In the genomic region with DNA sequence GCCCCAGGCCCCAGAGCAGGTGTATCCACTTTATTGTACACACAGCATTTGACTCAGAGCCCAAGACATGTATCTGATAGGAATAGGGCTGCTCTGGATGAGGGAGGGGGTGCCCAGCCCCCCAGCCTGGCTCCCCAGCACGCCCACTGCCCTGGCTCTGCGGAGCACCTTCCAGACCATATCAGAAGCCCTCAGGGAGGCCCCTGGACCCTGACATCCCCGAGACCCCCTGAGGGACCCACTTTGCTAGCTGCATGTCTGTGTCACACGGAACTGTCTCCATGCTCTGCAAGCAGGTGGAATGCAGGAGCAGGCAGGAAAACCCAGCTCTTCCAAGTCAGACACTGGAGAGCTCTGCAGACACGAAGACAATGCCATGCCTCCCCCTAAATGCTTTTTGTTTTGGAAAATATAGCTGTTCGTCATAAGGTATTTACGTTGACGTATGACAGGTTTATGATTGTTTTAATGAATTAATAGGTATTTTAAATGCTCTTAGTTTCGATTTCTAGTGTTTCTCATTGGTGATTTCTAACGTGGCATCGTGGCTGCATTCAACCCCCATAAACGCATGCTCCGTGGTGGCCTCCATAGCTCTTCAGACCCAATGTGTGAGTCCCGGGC, we compare ENCODE assay signal across 8 cellular contexts.
DNase-seq lines count a peak whose midpoint lies in the region; ATAC-seq and TF ChIP-seq lines count a peak whose summit lies in the region.

No MANE protein-coding gene starts in this region.

- H3K27ac Mint-ChIP-seq in WTC11 (peak overlapping the region; percentile 14; the same call in 1 of the 2 replicates), immature natural killer cell (peak overlapping the region; percentile 95 to 99 (median 99))

- H3K27me3 Mint-ChIP-seq in WTC11 (ENCODE audit: low read depth) (no peaks in the 10 kb centered on the region), immature natural killer cell (ENCODE audit: low read depth in 3 of 3) (peaks cover 8 to 15% (median 8%) of the 10 kb centered on the region in 3 donors)

- POLR2A ChIA-PET in WTC11 (lab: Charles Lee) = no interaction called here

- peak; percentile 23 for DNase-seq in DMS79 treated with DMSO at 0.1 percent for 48 hours (lab: John Stamatoyannopoulos, UW)
- no peak for DNase-seq in DMS79 (lab: John Stamatoyannopoulos, UW)
- DNase-seq in WTC11 (ENCODE audit: low spot score) = no peak
- DNase-seq in immature natural killer cell = peak in 1 of 3 donors; percentile 7
- DNase-seq in NCI-H526 treated with DMSO at 0.1 percent for 48 hours (lab: John Stamatoyannopoulos, UW) = no peak
- no peak for DNase-seq in mucosa of gallbladder (ENCODE audit: low spot score)

- peaks cover 0 to 10% (median 0%) of the 10 kb centered on the region in 3 donors for H3K27me3 ChIP-seq in skeletal muscle tissue (ENCODE audit: control insufficient read depth in 3 of 3, insufficient read depth in 3 of 3, low read length in 3 of 3)

- no peaks in the 10 kb centered on the region for H3K36me3 ChIP-seq in skeletal muscle tissue (ENCODE audit: control insufficient read depth in 3 of 3, insufficient read depth in 3 of 3, low read length in 3 of 3)

- no peak for TF ChIP-seq CTCF in WTC11 (IDR thresholded peaks at IDR 0.05)

- H3K9ac ChIP-seq in skeletal muscle tissue (ENCODE audit: low read depth in 1 of 3, low read length in 3 of 3) = no peak overlapping the region

- ATAC-seq in WTC11 (no peak), HG03025 (IDR thresholded peaks at IDR 0.05; ENCODE audit: low FRiP score, unreplicated experiment) (no peak)

- H3K27ac ChIP-seq in skeletal muscle tissue (ENCODE audit: low read depth, low read length) = peak overlapping the region; percentile 93

- H3K9me3 Mint-ChIP-seq in WTC11 (peaks cover 34% of the 10 kb centered on the region), immature natural killer cell (no peaks in the 10 kb centered on the region)

- no peak overlapping the region for H3K4me3 Mint-ChIP-seq in WTC11
- H3K4me3 Mint-ChIP-seq in immature natural killer cell = peak overlapping the region; percentile 82 to 96 (median 88)

- H3K36me3 Mint-ChIP-seq in WTC11 = peaks cover 11% of the 10 kb centered on the region
- H3K36me3 Mint-ChIP-seq in immature natural killer cell = no peaks in the 10 kb centered on the region

- H3K9me3 ChIP-seq in skeletal muscle tissue (ENCODE audit: control insufficient read depth in 3 of 3, low read length in 3 of 3) = peaks cover 0 to 2% (median 0%) of the 10 kb centered on the region in 3 donors

- H3K4me1 ChIP-seq in skeletal muscle tissue (ENCODE audit: control insufficient read depth in 3 of 3, insufficient read depth in 3 of 3, low read length in 3 of 3) = peaks cover 5 to 10% (median 7%) of the 10 kb centered on the region in 3 donors

- H3K4me1 Mint-ChIP-seq in WTC11 (peaks cover 21% of the 10 kb centered on the region), immature natural killer cell (peaks cover 22 to 25% of the 10 kb centered on the region in 2 donors)

- peak overlapping the region in 2 of 3 donors; percentile 76 to 85 for H3K4me3 ChIP-seq in skeletal muscle tissue (ENCODE audit: low read length in 3 of 3)

- CTCF ChIA-PET in WTC11 (lab: Charles Lee) = interaction anchor here (1.3 kb wide), 1 partner anchor 10 kb away, joined by 4 read pairs; no protein-coding TSS in a partner anchor

TF ChIP-seq in WTC11, 78 proteins besides CTCF, POLR2A, EP300 and RAD21:
- TF ChIP-seq ERG (CRISPR knock-in tag; IDR thresholded peaks at IDR 0.05) (no peak), CBFB (CRISPR knock-in tag; IDR thresholded peaks at IDR 0.05; ENCODE audit: low read depth) (no peak), ZNF671 (CRISPR knock-in tag; IDR thresholded peaks at IDR 0.05) (no peak), FOXK1 (CRISPR knock-in tag; IDR thresholded peaks at IDR 0.05) (no peak), NR3C1 (CRISPR knock-in tag; conservative IDR thresholded peaks at IDR 0.05; ENCODE audit: low read depth) (no peak), ESRRA (CRISPR knock-in tag; IDR thresholded peaks at IDR 0.05; ENCODE audit: borderline replicate concordance) (no peak)
- TF ChIP-seq, protein P1, sequence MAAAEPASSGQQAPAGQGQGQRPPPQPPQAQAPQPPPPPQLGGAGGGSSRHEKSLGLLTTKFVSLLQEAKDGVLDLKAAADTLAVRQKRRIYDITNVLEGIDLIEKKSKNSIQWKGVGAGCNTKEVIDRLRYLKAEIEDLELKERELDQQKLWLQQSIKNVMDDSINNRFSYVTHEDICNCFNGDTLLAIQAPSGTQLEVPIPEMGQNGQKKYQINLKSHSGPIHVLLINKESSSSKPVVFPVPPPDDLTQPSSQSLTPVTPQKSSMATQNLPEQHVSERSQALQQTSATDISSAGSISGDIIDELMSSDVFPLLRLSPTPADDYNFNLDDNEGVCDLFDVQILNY (CRISPR knock-in tag; IDR thresholded peaks at IDR 0.05) = no peak
- TF ChIP-seq, protein P2, sequence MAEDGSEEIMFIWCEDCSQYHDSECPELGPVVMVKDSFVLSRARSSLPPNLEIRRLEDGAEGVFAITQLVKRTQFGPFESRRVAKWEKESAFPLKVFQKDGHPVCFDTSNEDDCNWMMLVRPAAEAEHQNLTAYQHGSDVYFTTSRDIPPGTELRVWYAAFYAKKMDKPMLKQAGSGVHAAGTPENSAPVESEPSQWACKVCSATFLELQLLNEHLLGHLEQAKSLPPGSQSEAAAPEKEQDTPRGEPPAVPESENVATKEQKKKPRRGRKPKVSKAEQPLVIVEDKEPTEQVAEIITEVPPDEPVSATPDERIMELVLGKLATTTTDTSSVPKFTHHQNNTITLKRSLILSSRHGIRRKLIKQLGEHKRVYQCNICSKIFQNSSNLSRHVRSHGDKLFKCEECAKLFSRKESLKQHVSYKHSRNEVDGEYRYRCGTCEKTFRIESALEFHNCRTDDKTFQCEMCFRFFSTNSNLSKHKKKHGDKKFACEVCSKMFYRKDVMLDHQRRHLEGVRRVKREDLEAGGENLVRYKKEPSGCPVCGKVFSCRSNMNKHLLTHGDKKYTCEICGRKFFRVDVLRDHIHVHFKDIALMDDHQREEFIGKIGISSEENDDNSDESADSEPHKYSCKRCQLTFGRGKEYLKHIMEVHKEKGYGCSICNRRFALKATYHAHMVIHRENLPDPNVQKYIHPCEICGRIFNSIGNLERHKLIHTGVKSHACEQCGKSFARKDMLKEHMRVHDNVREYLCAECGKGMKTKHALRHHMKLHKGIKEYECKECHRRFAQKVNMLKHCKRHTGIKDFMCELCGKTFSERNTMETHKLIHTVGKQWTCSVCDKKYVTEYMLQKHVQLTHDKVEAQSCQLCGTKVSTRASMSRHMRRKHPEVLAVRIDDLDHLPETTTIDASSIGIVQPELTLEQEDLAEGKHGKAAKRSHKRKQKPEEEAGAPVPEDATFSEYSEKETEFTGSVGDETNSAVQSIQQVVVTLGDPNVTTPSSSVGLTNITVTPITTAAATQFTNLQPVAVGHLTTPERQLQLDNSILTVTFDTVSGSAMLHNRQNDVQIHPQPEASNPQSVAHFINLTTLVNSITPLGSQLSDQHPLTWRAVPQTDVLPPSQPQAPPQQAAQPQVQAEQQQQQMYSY (CRISPR knock-in tag; IDR thresholded peaks at IDR 0.05) = no peak
- TF ChIP-seq, protein P3, sequence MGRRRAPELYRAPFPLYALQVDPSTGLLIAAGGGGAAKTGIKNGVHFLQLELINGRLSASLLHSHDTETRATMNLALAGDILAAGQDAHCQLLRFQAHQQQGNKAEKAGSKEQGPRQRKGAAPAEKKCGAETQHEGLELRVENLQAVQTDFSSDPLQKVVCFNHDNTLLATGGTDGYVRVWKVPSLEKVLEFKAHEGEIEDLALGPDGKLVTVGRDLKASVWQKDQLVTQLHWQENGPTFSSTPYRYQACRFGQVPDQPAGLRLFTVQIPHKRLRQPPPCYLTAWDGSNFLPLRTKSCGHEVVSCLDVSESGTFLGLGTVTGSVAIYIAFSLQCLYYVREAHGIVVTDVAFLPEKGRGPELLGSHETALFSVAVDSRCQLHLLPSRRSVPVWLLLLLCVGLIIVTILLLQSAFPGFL (CRISPR knock-in tag; IDR thresholded peaks at IDR 0.05; ENCODE audit: borderline replicate concordance) = no peak
- TF ChIP-seq, protein P4, sequence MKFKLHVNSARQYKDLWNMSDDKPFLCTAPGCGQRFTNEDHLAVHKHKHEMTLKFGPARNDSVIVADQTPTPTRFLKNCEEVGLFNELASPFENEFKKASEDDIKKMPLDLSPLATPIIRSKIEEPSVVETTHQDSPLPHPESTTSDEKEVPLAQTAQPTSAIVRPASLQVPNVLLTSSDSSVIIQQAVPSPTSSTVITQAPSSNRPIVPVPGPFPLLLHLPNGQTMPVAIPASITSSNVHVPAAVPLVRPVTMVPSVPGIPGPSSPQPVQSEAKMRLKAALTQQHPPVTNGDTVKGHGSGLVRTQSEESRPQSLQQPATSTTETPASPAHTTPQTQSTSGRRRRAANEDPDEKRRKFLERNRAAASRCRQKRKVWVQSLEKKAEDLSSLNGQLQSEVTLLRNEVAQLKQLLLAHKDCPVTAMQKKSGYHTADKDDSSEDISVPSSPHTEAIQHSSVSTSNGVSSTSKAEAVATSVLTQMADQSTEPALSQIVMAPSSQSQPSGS (CRISPR knock-in tag; IDR thresholded peaks at IDR 0.05; ENCODE audit: borderline replicate concordance, low read depth) = no peak
